Comparison of ENCODE assay signal across 11 cellular contexts in the genomic region with DNA sequence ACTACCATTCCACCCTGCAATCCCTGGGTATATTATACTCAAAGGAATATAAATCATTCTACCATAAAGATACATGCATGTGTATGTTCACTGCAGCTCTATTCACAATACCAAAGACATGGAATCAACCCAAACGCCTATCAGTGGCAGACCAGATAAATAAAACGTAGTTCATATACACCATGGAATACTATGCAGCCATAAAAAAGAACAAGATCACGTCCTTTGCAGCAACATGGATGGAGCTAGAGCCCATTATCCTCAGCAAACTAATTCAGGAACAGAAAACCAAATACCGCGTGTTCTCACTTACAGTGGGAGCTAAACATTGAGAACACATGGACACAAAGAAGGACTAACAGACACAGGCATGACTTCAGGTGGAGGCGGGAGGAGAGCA.
"Had no signal": no experiment of that assay in that cellular context is flagged by ENCODE, and none has a peak within 500 bp of the region (broad histone marks: within the 10 kb centered on the region; RNA-seq: fewer than 3 reads in every experiment).

No MANE protein-coding gene starts in this region.

- H3K27ac ChIP-seq: GM23248 had no signal

- H3K4me1 ChIP-seq: HAP-1 had no signal

- FAIRE-seq: H1, H54 had no signal

- H3K4me2 ChIP-seq: GM23338 had no signal

- ATAC-seq: GM23338, HCT116 had no signal

- H3K9ac ChIP-seq: GM23248 had no signal

- H3K4me3 ChIP-seq: GM23248, GM23338, HAP-1 had no signal

- H3K36me3 ChIP-seq: HAP-1 had no signal

- H2AFZ ChIP-seq: GM23248, GM23338 had no signal

- H3K9me3 ChIP-seq: HAP-1 had no signal

- DNase-seq: GM23248, GOT3, H7, H9, HCEC 1CT, HFFc6 had no signal
